22 cellular contexts compared by ENCODE assay signal in genomic region chr2:181746844-181747243, GRCh38.
"Had no signal": no experiment of that assay in that cellular context is flagged by ENCODE, and none has a peak within 500 bp of the region (broad histone marks: within the 10 kb centered on the region; RNA-seq: fewer than 3 reads in every experiment).

No MANE protein-coding gene starts in this region.

- FAIRE-seq: islet of Langerhans, pancreas had no signal

- H3K9me3 ChIP-seq: esophagus muscularis mucosa, gastroesophageal sphincter, neutrophil, pancreas, psoas muscle, upper lobe of right lung had no signal

- H3K4me1 ChIP-seq: psoas muscle had no signal

- ATAC-seq: activated CD4-positive, alpha-beta T cell treated with anti-CD3 and anti-CD28 coated beads for 36 hours; activated T-cell treated with anti-CD3 and anti-CD28 coated beads, Interleukin-2, amount 50 U/mL, for 72 hours; gastroesophageal sphincter; left cardiac atrium; pancreas; psoas muscle; right cardiac atrium; stimulated activated naive CD8-positive, alpha-beta T cell treated with anti-CD3 and anti-CD28 coated beads, Interleukin-15, Interleukin-2, amounts not matched to agents 100 U/mL and 50 U/mL, for 24 hours; upper lobe of right lung had no signal

- H3K27ac ChIP-seq: esophagus muscularis mucosa, gastroesophageal sphincter, neutrophil, pancreas, psoas muscle, upper lobe of right lung had no signal

- H3K36me3 ChIP-seq: esophagus muscularis mucosa, gastroesophageal sphincter, neutrophil, pancreas, upper lobe of right lung had no signal

- DNase-seq: activated B cell treated with CpG ODN at 0.5 μM for 24 hours; activated CD4-positive, alpha-beta T cell treated with anti-CD3 and anti-CD28 coated beads for 36 hours; activated CD4-positive, alpha-beta T cell treated with anti-CD3 and anti-CD28 coated beads, Interleukin-2, amount 50 U/mL, for 48 hours; activated effector memory CD4-positive, alpha-beta T cell treated with Interleukin-2 at 50 U/mL for 16 hours; activated naive CD4-positive, alpha-beta T cell treated with anti-CD3 and anti-CD28 coated beads for 36 hours; activated T-cell treated with anti-CD3 and anti-CD28 coated beads, Interleukin-2, amount 50 U/mL, for 72 hours; effector CD8-positive, alpha-beta T cell; head of caudate nucleus; hypothalamus; left cardiac atrium; pancreas; psoas muscle; right cardiac atrium; stimulated activated CD4-positive, alpha-beta T cell treated with anti-CD3 and anti-CD28 coated beads, Interleukin-12 subunit alpha, Interleukin-12 subunit beta, amount 100 ng/mL, for 4 hours; stimulated activated CD4-positive, alpha-beta T cell treated with anti-CD3 and anti-CD28 coated beads, Interleukin-4, amount 100 ng/mL, for 4 hours; stimulated activated naive CD8-positive, alpha-beta T cell treated with anti-CD3 and anti-CD28 coated beads, Interleukin-15, Interleukin-2, amounts not matched to agents 100 U/mL and 50 U/mL, for 24 hours; T1000; upper lobe of right lung had no signal

- H3K27me3 ChIP-seq: esophagus muscularis mucosa, gastroesophageal sphincter, neutrophil, pancreas, upper lobe of right lung had no signal

- H3K4me3 ChIP-seq: esophagus muscularis mucosa, gastroesophageal sphincter, pancreas, psoas muscle, upper lobe of right lung had no signal
